In genomic region chr16:88393571-88393970, GRCh38 we compare ENCODE assay signal across 23 cellular contexts. TPM values are rescaled to one million over a fixed set of nuclear protein-coding genes. Genes with fewer than 3 reads are reported as not detected.
"Had no signal": no experiment of that assay in that cellular context is flagged by ENCODE, and none has a peak within 500 bp of the region (broad histone marks: within the 10 kb centered on the region; RNA-seq: fewer than 3 reads in every experiment).

No MANE protein-coding gene starts in this region.

- H3K4me3 ChIP-seq: esophagus squamous epithelium, gastroesophageal sphincter, mucosa of descending colon, neural progenitor cell, prostate gland, sigmoid colon, smooth muscle cell, suprapubic skin, thyroid gland had no signal

- H3K9me3 ChIP-seq: esophagus squamous epithelium, gastroesophageal sphincter, mucosa of descending colon, prostate gland, sigmoid colon, suprapubic skin, thyroid gland had no signal

- ATAC-seq: effector memory CD8-positive, alpha-beta T cell; left lobe of liver; mucosa of descending colon; naive thymus-derived CD4-positive, alpha-beta T cell; stimulated activated naive CD8-positive, alpha-beta T cell treated with anti-CD3 and anti-CD28 coated beads, Interleukin-15, amount 100 ng/mL, for 72 hours had no signal

- H2AFZ ChIP-seq: neural progenitor cell had no signal

- H3K4me1 ChIP-seq: esophagus squamous epithelium, neural progenitor cell, prostate gland had no signal

- DNase-seq: cortex of kidney; effector memory CD8-positive, alpha-beta T cell; erythroblast; esophagus squamous epithelium; glutamatergic neuron; mesenchymal stem cell; mucosa of descending colon; naive thymus-derived CD4-positive, alpha-beta T cell; stimulated activated CD4-positive, alpha-beta T cell treated with anti-CD3 and anti-CD28 coated beads, Interleukin-12 subunit alpha, Interleukin-12 subunit beta, amount 100 ng/mL, for 4 hours; stimulated activated CD4-positive, alpha-beta T cell treated with anti-CD3 and anti-CD28 coated beads, Interleukin-1b, Interleukin-23, amount 100 ng/mL, for 48 hours; stimulated activated CD4-positive, alpha-beta T cell treated with anti-CD3 and anti-CD28 coated beads, Interleukin-4, amount 100 ng/mL, for 1 hour; stimulated activated CD8-positive, alpha-beta memory T cell treated with anti-CD3 and anti-CD28 coated beads, Interleukin-4, amount 100 ng/mL, for 48 hours; stimulated activated naive CD4-positive, alpha-beta T cell; stimulated activated naive CD8-positive, alpha-beta T cell treated with anti-CD3 and anti-CD28 coated beads, Interleukin-15, amount 100 ng/mL, for 72 hours had no signal

- H3K36me3 ChIP-seq: esophagus squamous epithelium, gastroesophageal sphincter, neural progenitor cell, prostate gland, sigmoid colon, suprapubic skin, thyroid gland had no signal

- H3K27me3 ChIP-seq: neural progenitor cell, sigmoid colon, thyroid gland had no signal

- H3K27ac ChIP-seq: esophagus squamous epithelium, neural progenitor cell, prostate gland, sigmoid colon, suprapubic skin, thyroid gland had no signal

- H3K9ac ChIP-seq: neural progenitor cell had no signal

- H3K4me2 ChIP-seq: neural progenitor cell, smooth muscle cell had no signal

RNA-seq across cellular contexts. Expression of gene ZNF469, which starts 10.8 kb away (rescaled TPM):
- polyA plus RNA-seq: keratinocyte had no signal
